ENCODE assay signal across 18 cellular contexts in genomic region chr15:42133356-42133755, GRCh38. TPM values are rescaled to one million over a fixed set of nuclear protein-coding genes. Genes with fewer than 3 reads are reported as not detected.
"Had no signal": no experiment of that assay in that cellular context is flagged by ENCODE, and none has a peak within 500 bp of the region (broad histone marks: within the 10 kb centered on the region; RNA-seq: fewer than 3 reads in every experiment).

No MANE protein-coding gene starts in this region.

- H3K36me3 ChIP-seq: adrenal gland, breast epithelium had no signal

- H3K9me3 Mint-ChIP-seq: activated B cell treated with CpG ODN at 0.5 μM for 24 hours; activated CD4-positive, alpha-beta memory T cell treated with anti-CD3 and anti-CD28 coated beads, Interleukin-2, amount 10 ng/mL, durations not matched to agents 7 days and 5 days; activated naive CD4-positive, alpha-beta T cell treated with anti-CD3 and anti-CD28 coated beads for 36 hours; activated naive CD4-positive, alpha-beta T cell treated with anti-CD3 and anti-CD28 coated beads, Interleukin-2, amount 50 U/mL, for 72 hours; activated T-helper 1 cell treated with anti-CD3 and anti-CD28 coated beads, Interleukin-12 subunit alpha, Interleukin-12 subunit beta, Interleukin-2, Interleukin-4 antibody, amounts not matched to agents 30 ng/mL and 10 ng/mL and 1 ng/mL, durations not matched to agents 14 hours and 24 hours and 36 hours had no signal

- H3K4me3 ChIP-seq: adrenal gland, body of pancreas, breast epithelium had no signal

- H3K9me3 ChIP-seq: adrenal gland, body of pancreas, breast epithelium had no signal

- H3K27ac ChIP-seq: adrenal gland, body of pancreas, breast epithelium, RWPE1, VCaP had no signal

- H3K4me1 Mint-ChIP-seq: activated B cell treated with CpG ODN at 0.5 μM for 24 hours had no signal

- H3K27ac Mint-ChIP-seq: activated B cell treated with CpG ODN at 0.5 μM for 24 hours; activated CD4-positive, alpha-beta memory T cell treated with anti-CD3 and anti-CD28 coated beads, Interleukin-2, amount 10 ng/mL, durations not matched to agents 7 days and 5 days; activated naive CD4-positive, alpha-beta T cell treated with anti-CD3 and anti-CD28 coated beads for 36 hours; activated naive CD4-positive, alpha-beta T cell treated with anti-CD3 and anti-CD28 coated beads, Interleukin-2, amount 50 U/mL, for 72 hours; activated T-helper 1 cell treated with anti-CD3 and anti-CD28 coated beads, Interleukin-12 subunit alpha, Interleukin-12 subunit beta, Interleukin-2, Interleukin-4 antibody, amounts not matched to agents 30 ng/mL and 10 ng/mL and 1 ng/mL, durations not matched to agents 14 hours and 24 hours and 36 hours had no signal

- H3K4me3 Mint-ChIP-seq: activated B cell treated with CpG ODN at 0.5 μM for 24 hours; activated CD4-positive, alpha-beta memory T cell treated with anti-CD3 and anti-CD28 coated beads, Interleukin-2, amount 10 ng/mL, durations not matched to agents 7 days and 5 days; activated naive CD4-positive, alpha-beta T cell treated with anti-CD3 and anti-CD28 coated beads for 36 hours; activated T-helper 1 cell treated with anti-CD3 and anti-CD28 coated beads, Interleukin-12 subunit alpha, Interleukin-12 subunit beta, Interleukin-2, Interleukin-4 antibody, amounts not matched to agents 30 ng/mL and 10 ng/mL and 1 ng/mL, durations not matched to agents 14 hours and 24 hours and 36 hours had no signal

- H3K27me3 ChIP-seq: body of pancreas, breast epithelium had no signal

- H3K4me1 ChIP-seq: adrenal gland, body of pancreas, breast epithelium had no signal

- DNase-seq: activated B cell treated with CpG ODN at 0.5 μM for 24 hours, NCI-H2081 treated with DMSO at 0.1 percent for 48 hours, NCI-H2227 treated with DMSO at 0.1 percent for 48 hours, Right ventricle myocardium superior, SW 1271 had no signal

- H3K36me3 Mint-ChIP-seq: activated naive CD4-positive, alpha-beta T cell treated with anti-CD3 and anti-CD28 coated beads, Interleukin-2, amount 50 U/mL, for 72 hours had no signal

RNA-seq across cellular contexts. Expression of gene PLA2G4F, which starts 23.1 kb away (rescaled TPM):
- total RNA-seq: activated B cell treated with CpG ODN at 0.5 μM for 24 hours; activated CD4-positive, alpha-beta memory T cell treated with anti-CD3 and anti-CD28 coated beads, Interleukin-2, amount 10 ng/mL, durations not matched to agents 7 days and 5 days; activated CD8-positive, alpha-beta memory T cell treated with anti-CD3 and anti-CD28 coated beads for 36 hours; activated naive CD4-positive, alpha-beta T cell treated with anti-CD3 and anti-CD28 coated beads for 36 hours; activated naive CD4-positive, alpha-beta T cell treated with anti-CD3 and anti-CD28 coated beads, Interleukin-2, amount 50 U/mL, for 72 hours; activated T-helper 1 cell treated with anti-CD3 and anti-CD28 coated beads, Interleukin-12 subunit alpha, Interleukin-12 subunit beta, Interleukin-2, Interleukin-4 antibody, amounts not matched to agents 30 ng/mL and 10 ng/mL and 1 ng/mL, durations not matched to agents 14 hours and 24 hours and 36 hours had no signal

RNA-seq across cellular contexts. Expression of gene PLA2G4D, which starts 39.0 kb away (rescaled TPM):
- total RNA-seq: activated B cell treated with CpG ODN at 0.5 μM for 24 hours; activated CD4-positive, alpha-beta memory T cell treated with anti-CD3 and anti-CD28 coated beads, Interleukin-2, amount 10 ng/mL, durations not matched to agents 7 days and 5 days; activated CD8-positive, alpha-beta memory T cell treated with anti-CD3 and anti-CD28 coated beads for 36 hours; activated naive CD4-positive, alpha-beta T cell treated with anti-CD3 and anti-CD28 coated beads for 36 hours; activated naive CD4-positive, alpha-beta T cell treated with anti-CD3 and anti-CD28 coated beads, Interleukin-2, amount 50 U/mL, for 72 hours; activated T-helper 1 cell treated with anti-CD3 and anti-CD28 coated beads, Interleukin-12 subunit alpha, Interleukin-12 subunit beta, Interleukin-2, Interleukin-4 antibody, amounts not matched to agents 30 ng/mL and 10 ng/mL and 1 ng/mL, durations not matched to agents 14 hours and 24 hours and 36 hours; astrocyte; body of pancreas; breast epithelium; cardiac septum; MCF 10A; Right ventricle myocardium superior had no signal
